Comparison of ENCODE assay signal across 8 cellular contexts in the genomic region with DNA sequence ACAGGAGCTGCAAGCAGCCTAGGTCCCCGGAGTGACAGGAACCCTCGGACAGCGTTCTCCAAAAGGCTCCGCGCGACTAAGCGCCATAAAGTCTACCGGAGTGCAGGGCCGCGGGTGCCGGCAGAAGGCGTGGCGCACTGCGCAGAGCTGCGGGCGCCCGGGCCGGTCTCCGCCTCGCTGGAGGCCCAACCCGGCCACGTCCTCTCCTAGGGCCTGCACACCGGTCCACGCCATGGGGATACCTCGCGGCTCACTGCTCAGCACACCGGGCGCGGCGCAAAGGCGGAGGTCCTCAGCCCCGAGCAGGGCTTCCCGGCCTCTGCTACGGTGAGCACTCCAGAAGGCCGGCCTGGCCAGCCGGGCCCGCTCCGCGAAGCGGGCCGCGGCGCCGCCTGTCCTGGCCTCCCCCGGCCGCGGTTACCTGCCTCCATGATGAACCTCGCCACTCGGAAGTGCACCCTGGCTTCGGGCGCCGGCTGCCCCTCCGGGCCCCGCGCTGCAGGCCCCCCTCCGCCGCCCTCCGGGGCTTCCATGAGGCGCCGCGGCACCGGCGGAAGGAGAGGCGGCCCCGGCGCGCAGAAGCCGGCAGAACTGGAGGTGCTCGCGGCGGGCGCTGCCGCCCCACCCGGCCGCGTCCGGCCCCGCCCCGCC. TPM values are rescaled to one million over a fixed set of nuclear protein-coding genes. Genes with fewer than 3 reads are reported as not detected.
DNase-seq lines count a peak whose midpoint lies in the region; ATAC-seq and TF ChIP-seq lines count a peak whose summit lies in the region.

A gene (minus strand): TSS at position 599 of the 651 bp plus-strand sequence. CDS start 66 bp downstream, at position 533.

- peaks cover 76% of the 10 kb centered on the region for H3K9me3 Mint-ChIP-seq in endodermal cell

- H3K27me3 ChIP-seq in endodermal cell (ENCODE audit: control insufficient read depth, insufficient read depth, low read length, poor library complexity, severe bottlenecking) (no peaks in the 10 kb centered on the region), mononuclear cell (ENCODE audit: insufficient read depth, low read length) (no peaks in the 10 kb centered on the region), tibial artery (no peaks in the 10 kb centered on the region)

- H3K9me3 ChIP-seq in endodermal cell (ENCODE audit: control insufficient read depth, low read length) (no peaks in the 10 kb centered on the region), mononuclear cell (ENCODE audit: low read depth, low read length) (no peaks in the 10 kb centered on the region), tibial artery (peaks cover 0 to 7% (median 0%) of the 10 kb centered on the region in 3 donors)

- TF ChIP-seq CTCF in endodermal cell (conservative IDR thresholded peaks at IDR 0.05) (no peak), tibial artery (IDR thresholded peaks at IDR 0.05) (no peak)

- peak within 1 kb of the TSS; percentile 69 for H3K4me3 Mint-ChIP-seq in endodermal cell

- peak within 1 kb of the TSS; percentile 85 for H3K4me3 ChIP-seq in endodermal cell (ENCODE audit: low read length)
- peak within 1 kb of the TSS; percentile 63 for H3K4me3 ChIP-seq in mononuclear cell (ENCODE audit: low read length)
- H3K4me3 ChIP-seq in tibial artery: peak within 1 kb of the TSS; percentile 75 to 85

- H3K27ac ChIP-seq in endodermal cell (ENCODE audit: low read depth, low read length) (no peak within 1 kb of the TSS), tibial artery (peak within 1 kb of the TSS; percentile 64 to 73)

- H3K36me3 ChIP-seq in endodermal cell (ENCODE audit: control insufficient read depth, insufficient read depth, low read length) (no peaks in the 10 kb centered on the region), tibial artery (peaks cover 7 to 27% (median 8%) of the 10 kb centered on the region in 3 donors)

- WGBS in endodermal cell (ENCODE audit: insufficient coverage in 1 of 2, insufficient read length in 1 of 2), 2 experiments: 0% methylated on average over 56 of the region's 79 CpGs; no CpG with 5 or more reads in 1 of the 2 experiments

- H3K4me1 Mint-ChIP-seq in endodermal cell: no peaks in the 10 kb centered on the region

- peak within 1 kb of the TSS; percentile 66 for H3K9ac ChIP-seq in endodermal cell (ENCODE audit: extremely low read depth, low read length, poor library complexity, severe bottlenecking)

- ATAC-seq in GM21390 (IDR thresholded peaks at IDR 0.05; ENCODE audit: unreplicated experiment): peak; percentile 58

- intact Hi-C loops in tibial artery (cut with DNase I; ENCODE audit: low total_unique reads): no loop called here

- peaks cover 13% of the 10 kb centered on the region for H3K36me3 Mint-ChIP-seq in endodermal cell (ENCODE audit: low read depth)

- peaks cover 2% of the 10 kb centered on the region for H3K27me3 Mint-ChIP-seq in endodermal cell (ENCODE audit: insufficient read depth)

- H3K4me1 ChIP-seq in endodermal cell (ENCODE audit: control insufficient read depth, insufficient read depth, low read length) (no peaks in the 10 kb centered on the region), mononuclear cell (ENCODE audit: insufficient read depth, low read length) (peaks cover 31% of the 10 kb centered on the region), tibial artery (peaks cover 0 to 21% (median 6%) of the 10 kb centered on the region in 4 donors)

- H3K27ac Mint-ChIP-seq in endodermal cell: no peak within 1 kb of the TSS

- DNase-seq in Daoy (ENCODE audit: low read depth) (peak; percentile 17), HPDE6-E6E7 (ENCODE audit: extremely low spot score) (peak; percentile 41), UCSD-AML1 (lab: John Stamatoyannopoulos, UW; ENCODE audit: unreplicated experiment) (peak; percentile 50), endodermal cell (peak; percentile 61), tibial artery (no peak), NCI-H1436 (lab: John Stamatoyannopoulos, UW) (no peak)

RNA-seq across cellular contexts. Expression of the gene that starts here (rescaled TPM):
- total RNA-seq in Daoy (2014; rRNA removed; shearing (Covaris generic)): 37.3 and 41.5 TPM in 2 replicates
- 10 to 100 TPM; 17.1 to 20.8 TPM for total RNA-seq in endodermal cell
- polyA plus RNA-seq in endodermal cell (2013, experiment 1 of 2): 20.0 TPM
- polyA plus RNA-seq in endodermal cell (2013, experiment 2 of 2): 18.4 TPM
- 12.0 TPM for total RNA-seq in mononuclear cell

Comparison
In these comparisons a context has a peak if more than half of its experiments do, and no peak if none do; other contexts are left out.
1. DNase-seq: peak in Daoy (single experiment), HPDE6-E6E7 (single experiment), UCSD-AML1 (single experiment) and endodermal cell (single experiment); none in tibial artery (0 of 2) and NCI-H1436 (single experiment).
2. Peak in every context shown above with its lines, with median percentiles within 50 percentile points of each other: H3K4me3 ChIP-seq.